In the genomic region with DNA sequence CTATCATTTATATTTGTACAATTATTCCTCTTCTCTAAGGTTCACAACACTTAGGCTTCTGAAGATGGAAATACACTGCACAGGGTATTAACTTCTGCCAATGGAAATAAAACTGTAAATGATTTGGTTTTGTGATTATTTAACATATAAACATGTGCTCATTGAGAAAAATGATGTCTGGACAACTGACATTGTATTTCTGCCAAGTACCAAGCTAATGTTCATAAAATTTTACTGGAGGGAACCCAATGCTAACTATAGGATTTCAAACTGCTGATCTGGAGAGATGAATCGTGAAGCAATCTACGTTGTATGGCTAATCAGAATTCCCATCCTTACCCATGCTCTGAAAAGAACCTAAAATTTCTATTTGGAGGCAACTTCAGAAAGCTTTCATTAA, we compare ENCODE assay signal across 1 cellular context.
TF ChIP-seq lines count a peak whose summit lies in the region.

No MANE protein-coding gene starts in this region.

TF ChIP-seq in IMR-90, 13 proteins besides CTCF, POLR2A, EP300 and RAD21 (continued from another document):
- TF ChIP-seq, protein P1, sequence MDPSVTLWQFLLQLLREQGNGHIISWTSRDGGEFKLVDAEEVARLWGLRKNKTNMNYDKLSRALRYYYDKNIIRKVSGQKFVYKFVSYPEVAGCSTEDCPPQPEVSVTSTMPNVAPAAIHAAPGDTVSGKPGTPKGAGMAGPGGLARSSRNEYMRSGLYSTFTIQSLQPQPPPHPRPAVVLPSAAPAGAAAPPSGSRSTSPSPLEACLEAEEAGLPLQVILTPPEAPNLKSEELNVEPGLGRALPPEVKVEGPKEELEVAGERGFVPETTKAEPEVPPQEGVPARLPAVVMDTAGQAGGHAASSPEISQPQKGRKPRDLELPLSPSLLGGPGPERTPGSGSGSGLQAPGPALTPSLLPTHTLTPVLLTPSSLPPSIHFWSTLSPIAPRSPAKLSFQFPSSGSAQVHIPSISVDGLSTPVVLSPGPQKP (IDR thresholded peaks at IDR 0.05; ENCODE audit: borderline replicate concordance, low read depth, low read length): no peak
- TF ChIP-seq BHLHE40 (IDR thresholded peaks at IDR 0.05; ENCODE audit: low read depth, low read length): no peak
- no peak for TF ChIP-seq FOS (IDR thresholded peaks at IDR 0.05; ENCODE audit: low read depth, low read length)
- no peak for TF ChIP-seq MXI1 (IDR thresholded peaks at IDR 0.05; ENCODE audit: borderline replicate concordance, low read depth, low read length)
- TF ChIP-seq CHD1 (IDR thresholded peaks at IDR 0.05; ENCODE audit: low read depth, low read length): no peak
- no peak for TF ChIP-seq MAFK (IDR thresholded peaks at IDR 0.05; ENCODE audit: low read depth, low read length)
- TF ChIP-seq SMC3 (IDR thresholded peaks at IDR 0.05; ENCODE audit: low read depth, low read length): no peak
- no peak for TF ChIP-seq RCOR1 (IDR thresholded peaks at IDR 0.05; ENCODE audit: insufficient replicate concordance, low read length)
- no peak for TF ChIP-seq NFE2L2 (IDR thresholded peaks at IDR 0.05; ENCODE audit: low read depth, low read length)
TF ChIP-seq in IMR-90: peak in this region for 0.
